21 cellular contexts compared by ENCODE assay signal in the genomic region with DNA sequence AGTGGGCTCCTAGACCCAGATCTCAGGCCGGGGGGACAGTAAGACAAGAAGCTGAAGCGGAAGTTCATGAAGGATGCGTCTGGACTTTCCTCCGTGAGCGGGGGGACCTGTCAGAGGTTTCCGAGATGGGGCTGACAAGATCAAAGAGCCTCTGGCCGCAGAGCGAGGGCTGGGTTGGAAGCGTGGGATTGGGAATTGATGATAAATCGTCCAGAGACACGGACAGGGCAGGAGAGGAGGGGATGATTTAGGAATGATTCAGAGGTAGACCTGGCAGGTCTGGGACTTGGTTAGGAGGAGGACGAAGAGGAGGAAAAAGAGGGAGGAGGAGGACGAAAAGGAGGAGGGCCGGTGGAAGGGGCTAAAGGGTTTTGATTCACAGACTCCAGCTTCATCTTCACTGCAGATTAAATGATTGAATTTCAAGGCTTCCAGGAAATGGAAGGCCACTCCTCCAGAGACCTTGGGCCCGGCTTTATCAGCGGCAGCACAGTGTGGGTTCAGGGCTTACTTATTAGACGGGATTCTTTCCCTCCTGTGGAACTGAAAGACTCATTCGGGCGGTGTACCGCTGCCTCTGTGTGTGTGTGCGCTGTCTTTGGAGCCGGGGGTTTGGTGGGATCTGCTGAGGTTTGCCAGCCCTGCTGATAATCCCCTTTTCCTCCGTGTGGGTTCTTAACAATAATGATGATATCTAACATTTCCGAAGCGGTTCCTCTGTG.
A peak's percentile ranks its signal among the peaks of the same experiment; 100 is the strongest.
DNase-seq lines count a peak whose midpoint lies in the region; ATAC-seq, FAIRE-seq and TF ChIP-seq lines count a peak whose summit lies in the region.
"Had no signal": no experiment of that assay in that cellular context is flagged by ENCODE, and none has a peak within 500 bp of the region (broad histone marks: within the 10 kb centered on the region; RNA-seq: fewer than 3 reads in every experiment).

No MANE protein-coding gene starts in this region.

- no peak for TF ChIP-seq RAD21 in K562 (CRISPR knock-in tag; conservative IDR thresholded peaks at IDR 0.05 in 1 of 2, IDR thresholded peaks at IDR 0.05 in 1 of 2)

- TF ChIP-seq POLR2A in K562 (conservative IDR thresholded peaks at IDR 0.05) = no peak

- H3K27ac ChIP-seq in right cardiac atrium (ENCODE audit: low read length) (no peak overlapping the region), K562 (ENCODE audit: extremely low read depth, low read depth, low read length) (no peak overlapping the region), mesodermal cell (ENCODE audit: low read depth, low read length, severe bottlenecking) (peak overlapping the region; percentile 59)
- H3K27ac ChIP-seq: gastrocnemius medialis, vagina had no signal

- H3K9me3 ChIP-seq in right cardiac atrium (ENCODE audit: control insufficient read depth, low read length) = no peaks in the 10 kb centered on the region
- H3K9me3 ChIP-seq in K562 (replicated peaks; ENCODE audit: control insufficient read depth, insufficient read depth, low read depth, low read length) = peaks cover 3% of the 10 kb centered on the region; the same call in 1 of the 2 replicates
- peaks cover 4% of the 10 kb centered on the region for H3K9me3 ChIP-seq in mesodermal cell (ENCODE audit: control insufficient read depth, low read length)
- H3K9me3 ChIP-seq: gastrocnemius medialis, vagina had no signal

- H3K4me2 ChIP-seq in K562 (ENCODE audit: insufficient read depth, low read length) = no peak overlapping the region

- no peak for TF ChIP-seq CTCF in K562 (IDR thresholded peaks at IDR 0.05 in 2 of 3, conservative IDR thresholded peaks at IDR 0.05 in 1 of 3; ENCODE audit: insufficient read depth in 2 of 3, low read depth in 1 of 3, low read length in 3 of 3)

- H2AFZ ChIP-seq in K562 (ENCODE audit: low read depth, low read length) = no peak overlapping the region

- no peaks in the 10 kb centered on the region for H3K36me3 ChIP-seq in K562 (ENCODE audit: control insufficient read depth, insufficient read depth, low read length)
- H3K36me3 ChIP-seq in mesodermal cell (ENCODE audit: control insufficient read depth, insufficient read depth, low read length) = no peaks in the 10 kb centered on the region
- H3K36me3 ChIP-seq: gastrocnemius medialis, vagina had no signal

- H3K4me1 ChIP-seq in right cardiac atrium (ENCODE audit: control insufficient read depth, insufficient read depth, low read length) = no peaks in the 10 kb centered on the region
- peaks cover 0 to 6% of the 10 kb centered on the region in 2 experiments; a peak in 2 of 5 replicates for H3K4me1 ChIP-seq in K562 (replicated peaks in 1 of 2; ENCODE audit: control insufficient read depth in 2 of 2, insufficient read depth in 2 of 2, low read length in 2 of 2)
- H3K4me1 ChIP-seq in mesodermal cell (ENCODE audit: control insufficient read depth, insufficient read depth, low read length, poor library complexity, severe bottlenecking) = peaks cover 9% of the 10 kb centered on the region
- H3K4me1 ChIP-seq: gastrocnemius medialis, vagina had no signal

- intact Hi-C loops in right cardiac atrium (cut with DNase I) = no loop called here
- intact Hi-C loops in Right ventricle myocardium superior (cut with DNase I) = loop anchor here (10.0 kb wide), 1 partner anchor 187 kb away; no protein-coding TSS in a partner anchor
- intact Hi-C loops in K562 (cut with micrococcal nuclease) = no loop called here

- DNase-seq in right cardiac atrium (peak in 1 of 3 donors; percentile 24), Right ventricle myocardium superior (no peak), K562 (ENCODE audit: extremely low read depth in 1 of 4, low spot score in 3 of 4) (peak in 2 of 4 experiments; percentile 55 to 56), urothelium cell line (ENCODE audit: low spot score) (peak; percentile 56), pons (ENCODE audit: low spot score) (no peak)
- DNase-seq: 8988T; activated CD4-positive, alpha-beta T cell treated with anti-CD3 and anti-CD28 coated beads, Interleukin-2, amount 10 ng/mL, durations not matched to agents 7 days and 5 days; activated CD8-positive, alpha-beta memory T cell treated with anti-CD3 and anti-CD28 coated beads, Interleukin-2, amount 50 U/mL, for 48 hours; activated gamma-delta T cell; amniotic stem cell; central memory CD4-positive, alpha-beta T cell; DND-41; gastrocnemius medialis; H7; NCI-H1417; NCI-H526 treated with DMSO at 0.1 percent for 48 hours; SIG-M5 had no signal

- WGBS in right cardiac atrium = 49% methylated on average over 25 of the region's 25 CpGs
- WGBS in K562 (ENCODE audit: insufficient coverage, low coverage, missing lambda C conversion rate) = 2% methylated on average over 25 of the region's 25 CpGs
- WGBS in mesodermal cell (ENCODE audit: insufficient coverage in 2 of 2), 2 experiments = 78 to 81% methylated on average over 21 to 23 of the region's 25 CpGs

- no peak overlapping the region for H3K9ac ChIP-seq in K562 (ENCODE audit: insufficient read depth in 1 of 2, low read depth in 2 of 2, low read length in 2 of 2)

- no TSS peak for BruUV-seq in K562 (replicated peaks; lab: Mats Ljungman, UMichigan)

- in situ Hi-C loops in K562 (cut with MboI) = no loop called here

- no peaks in the 10 kb centered on the region for H3K9me1 ChIP-seq in K562 (ENCODE audit: control insufficient read depth, insufficient read depth, low read length)

- ATAC-seq in right cardiac atrium (peak; percentile 31 to 39), Right ventricle myocardium superior (ENCODE audit: poor library complexity) (no peak), K562 (peak; percentile 87), GM19023 (IDR thresholded peaks at IDR 0.05; ENCODE audit: unreplicated experiment) (no peak), GM18520 (IDR thresholded peaks at IDR 0.05; ENCODE audit: unreplicated experiment) (no peak)
- ATAC-seq: gastrocnemius medialis had no signal

- H4K20me1 ChIP-seq in K562 (replicated peaks; ENCODE audit: control insufficient read depth, insufficient read depth, low read length) = no peaks in the 10 kb centered on the region

- CTCF ChIA-PET in K562 (lab: Yijun Ruan, JAX; ENCODE audit: low intra/inter-chr PET ratio) = no interaction called here

- POLR2A ChIA-PET in K562 (lab: Yijun Ruan, JAX) = interaction anchor here (0.6 to 0.7 kb wide), 2 partner anchors 12 to 119 kb away, joined by 3 read pairs; no protein-coding TSS in a partner anchor

- no peak for TF ChIP-seq EP300 in K562 (IDR thresholded peaks at IDR 0.05; ENCODE audit: low read length)

- no peaks in the 10 kb centered on the region for H3K27me3 ChIP-seq in right cardiac atrium (ENCODE audit: control insufficient read depth, insufficient read depth)
- peaks cover 25 to 51% of the 10 kb centered on the region in 2 experiments; a peak in 4 of 5 replicates for H3K27me3 ChIP-seq in K562 (ENCODE audit: control insufficient read depth in 2 of 2, insufficient read depth in 2 of 2, low read length in 2 of 2)
- H3K27me3 ChIP-seq: gastrocnemius medialis, vagina had no signal

- FAIRE-seq in K562 (lab: Jason Lieb, UNC) (peak; percentile 6), urothelium cell line (lab: Jason Lieb, UNC) (peak; percentile 66)

- H3K79me2 ChIP-seq in K562 (ENCODE audit: control insufficient read depth, insufficient read depth, low read length) = no peaks in the 10 kb centered on the region

- no peak overlapping the region for H3K4me3 ChIP-seq in right cardiac atrium (ENCODE audit: low read length)
- H3K4me3 ChIP-seq in K562 = no peak overlapping the region
- H3K4me3 ChIP-seq in mesodermal cell (ENCODE audit: extremely low read depth, insufficient read depth, low read length, poor library complexity, severe bottlenecking) = no peak overlapping the region
- H3K4me3 ChIP-seq: gastrocnemius medialis, vagina had no signal

TF ChIP-seq in K562, 482 proteins besides CTCF, POLR2A, EP300 and RAD21:
- TF ChIP-seq ZNF263 (CRISPR knock-in tag; IDR thresholded peaks at IDR 0.05; ENCODE audit: borderline replicate concordance) = 0 out of 2 replicates have a peak, but pooled peaks have one; percentile 23
- TF ChIP-seq HNRNPUL1 (IDR thresholded peaks at IDR 0.05; ENCODE audit: low read length) = no peak
- peak; percentile 64; the same call in 1 of the 2 replicates for TF ChIP-seq ZNF134 (CRISPR knock-in tag; conservative IDR thresholded peaks at IDR 0.05)
- TF ChIP-seq EGR1 (conservative IDR thresholded peaks at IDR 0.05) = peak; percentile 29; the same call in 1 of the 2 replicates
- 0 out of 2 replicates have a peak, but pooled peaks have one; percentile 4 for TF ChIP-seq CBFA2T3 (IDR thresholded peaks at IDR 0.05)
TF ChIP-seq in K562: peak in this region for 4.

Comparison
In these comparisons a context has a peak if more than half of its experiments do, and no peak if none do; other contexts are left out.
1. ATAC-seq: peak in right cardiac atrium (2 of 2) and K562 (single experiment); none in Right ventricle myocardium superior (single experiment), GM19023 (single experiment) and GM18520 (single experiment).